Comparison of ENCODE assay signal across 28 cellular contexts in genomic region chr11:108863528-108863927, GRCh38.
A peak's percentile ranks its signal among the peaks of the same experiment; 100 is the strongest.
DNase-seq lines count a peak whose midpoint lies in the region; ATAC-seq, FAIRE-seq and TF ChIP-seq lines count a peak whose summit lies in the region.
"Had no signal": no experiment of that assay in that cellular context is flagged by ENCODE, and none has a peak within 500 bp of the region (broad histone marks: within the 10 kb centered on the region; RNA-seq: fewer than 3 reads in every experiment).

No MANE protein-coding gene starts in this region.

- peak; percentile 55 for ATAC-seq in GM18867 (IDR thresholded peaks at IDR 0.05; ENCODE audit: unreplicated experiment)
- no peak for ATAC-seq in HG02623 (IDR thresholded peaks at IDR 0.05; ENCODE audit: unreplicated experiment)
- ATAC-seq: HCT116 had no signal

- TF ChIP-seq CTCF in GM10266 (IDR thresholded peaks at IDR 0.05; ENCODE audit: control insufficient read depth, insufficient read depth, low read depth, missing control alignments) = no peak
- no peak for TF ChIP-seq CTCF in MM.1S (IDR thresholded peaks at IDR 0.05; ENCODE audit: low read length)

- H3K4me2 ChIP-seq in MM.1S (ENCODE audit: low read depth, low read length) = no peak overlapping the region
- H3K4me2 ChIP-seq: BLaER1 treated with 17β-estradiol and CSF1 and Interleukin-3, amounts not matched to agents 10 nM and 100 nM had no signal

- no peaks in the 10 kb centered on the region for H3K79me2 ChIP-seq in MM.1S (ENCODE audit: low read length)

- H3K27ac ChIP-seq in MM.1S (ENCODE audit: low read length) = no peak overlapping the region
- H3K27ac ChIP-seq in small intestine (ENCODE audit: low read depth in 1 of 2, low read length in 1 of 2) = no peak overlapping the region
- H3K27ac ChIP-seq: BLaER1 treated with 17β-estradiol and CSF1 and Interleukin-3, amounts not matched to agents 10 nM and 100 nM; Peyer's patch had no signal

- no peak for FAIRE-seq in small intestine (lab: Jason Lieb, UNC)
- FAIRE-seq: A204.1, GM18507, HTR-8/SVneo had no signal

- H3K27me3 ChIP-seq in MM.1S (replicated peaks; ENCODE audit: insufficient read depth, low read length) = no peaks in the 10 kb centered on the region
- no peaks in the 10 kb centered on the region for H3K27me3 ChIP-seq in small intestine (ENCODE audit: control insufficient read depth in 2 of 2, insufficient read depth in 2 of 2, low read length in 2 of 2)
- H3K27me3 ChIP-seq: BLaER1 treated with 17β-estradiol and CSF1 and Interleukin-3, amounts not matched to agents 10 nM and 100 nM; Peyer's patch had no signal

- H3K4me3 ChIP-seq in MM.1S (ENCODE audit: low read length) (no peak overlapping the region), small intestine (ENCODE audit: low read depth in 1 of 2, low read length in 2 of 2) (no peak overlapping the region)
- H3K4me3 ChIP-seq: BLaER1 treated with 17β-estradiol and CSF1 and Interleukin-3, amounts not matched to agents 10 nM and 100 nM; Peyer's patch had no signal

- H3K9me2 ChIP-seq in MM.1S (replicated peaks; ENCODE audit: insufficient read depth, low read length) = no peaks in the 10 kb centered on the region

- H3K4me1 ChIP-seq in MM.1S (ENCODE audit: low read length) (peaks cover 10% of the 10 kb centered on the region), small intestine (ENCODE audit: control insufficient read depth in 2 of 2, insufficient read depth in 1 of 2, low read depth in 1 of 2, low read length in 1 of 2) (no peaks in the 10 kb centered on the region)
- H3K4me1 ChIP-seq: BLaER1 treated with 17β-estradiol and CSF1 and Interleukin-3, amounts not matched to agents 10 nM and 100 nM; Peyer's patch had no signal

- H3K9me3 ChIP-seq in MM.1S (replicated peaks; ENCODE audit: insufficient read depth, low read length) = no peaks in the 10 kb centered on the region
- no peaks in the 10 kb centered on the region for H3K9me3 ChIP-seq in small intestine (ENCODE audit: control insufficient read depth, low read depth)
- H3K9me3 ChIP-seq: BLaER1 treated with 17β-estradiol and CSF1 and Interleukin-3, amounts not matched to agents 10 nM and 100 nM; Peyer's patch had no signal

- no peak overlapping the region for H3K9ac ChIP-seq in MM.1S (ENCODE audit: low read length)
- H3K9ac ChIP-seq: BLaER1 treated with 17β-estradiol and CSF1 and Interleukin-3, amounts not matched to agents 10 nM and 100 nM had no signal

- H3F3A ChIP-seq in MM.1S (ENCODE audit: insufficient read depth, low read length) = no peaks in the 10 kb centered on the region

- DNase-seq in GM10266 (ENCODE audit: extremely low spot score) = peak; percentile 3
- peak; percentile 63 for DNase-seq in MM.1S
- peak; percentile 4 for DNase-seq in small intestine
- DNase-seq in NOMO-1 treated with DMSO at 0.1 percent for 48 hours (lab: John Stamatoyannopoulos, UW; ENCODE audit: unreplicated experiment) = no peak
- DNase-seq in HT-29 (ENCODE audit: low spot score) = no peak
- DNase-seq: CD4-positive, alpha-beta memory T cell; COR-L47; EL; GDM1; KG1; NCI-H1092; NCI-H1417 treated with DMSO at 0.1 percent for 48 hours; NCI-H1694 treated with DMSO at 0.1 percent for 48 hours; NCI-H2081; NCI-H2171 treated with DMSO at 0.1 percent for 48 hours; NCI-H446 treated with DMSO at 0.1 percent for 48 hours; NCI-H526; OCI-M1; Peyer's patch; SHP77 treated with DMSO at 0.1 percent for 48 hours; T-helper 1 cell had no signal

- H2AFZ ChIP-seq in MM.1S (ENCODE audit: low read length) = no peak overlapping the region

- 93 to 98% (median 97%) methylated on average over 1 of the region's 1 CpG for WGBS in small intestine, 3 donors

- H3K36me3 ChIP-seq in MM.1S (replicated peaks; ENCODE audit: insufficient read depth, low read length) (no peaks in the 10 kb centered on the region), small intestine (ENCODE audit: control insufficient read depth in 2 of 2, insufficient read depth in 2 of 2, low read length in 2 of 2) (no peaks in the 10 kb centered on the region)
- H3K36me3 ChIP-seq: Peyer's patch had no signal

- no peaks in the 10 kb centered on the region for H4K20me1 ChIP-seq in MM.1S (ENCODE audit: insufficient read depth, low read length)

Comparison
In these comparisons a context has a peak if more than half of its experiments do, and no peak if none do; other contexts are left out.
1. DNase-seq: peak in GM10266 (single experiment), MM.1S (single experiment) and small intestine (single experiment); none in NOMO-1 treated with DMSO at 0.1 percent for 48 hours (single experiment) and HT-29 (single experiment).